1 cellular context compared by ENCODE assay signal in the genomic region with DNA sequence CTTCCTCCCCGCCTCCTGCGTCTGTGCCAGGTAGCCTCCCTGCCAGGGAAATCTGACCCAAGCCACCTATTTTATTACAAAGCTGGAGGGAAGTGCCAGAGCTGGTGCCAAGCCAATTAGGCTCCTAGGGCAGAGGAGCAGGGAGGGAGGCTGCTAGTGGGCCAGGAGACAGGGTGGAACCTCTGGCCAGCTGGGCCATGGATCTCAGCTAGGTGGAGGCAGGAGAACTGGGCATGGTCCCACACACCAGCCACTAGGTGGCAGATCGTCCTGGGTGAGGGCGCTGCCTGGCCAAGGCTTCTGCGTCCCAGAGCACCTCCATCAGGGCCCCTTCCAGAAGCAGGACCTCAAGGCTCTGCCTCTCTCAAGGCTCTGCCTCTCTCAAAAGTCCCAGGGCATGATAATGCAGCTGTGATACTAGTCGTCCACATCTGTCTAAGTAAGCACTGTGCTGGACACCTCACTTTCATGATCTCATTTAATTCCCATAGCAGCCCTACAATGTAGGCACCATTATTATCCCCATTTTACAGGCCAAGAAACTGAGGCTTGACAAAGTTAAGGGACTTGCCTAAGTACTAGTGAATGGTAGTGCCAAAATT.
TF ChIP-seq lines count a peak whose summit lies in the region.

No MANE protein-coding gene starts in this region.

TF ChIP-seq in IMR-90, 13 proteins besides CTCF, POLR2A, EP300 and RAD21 (continued from another document):
- TF ChIP-seq, protein P1, sequence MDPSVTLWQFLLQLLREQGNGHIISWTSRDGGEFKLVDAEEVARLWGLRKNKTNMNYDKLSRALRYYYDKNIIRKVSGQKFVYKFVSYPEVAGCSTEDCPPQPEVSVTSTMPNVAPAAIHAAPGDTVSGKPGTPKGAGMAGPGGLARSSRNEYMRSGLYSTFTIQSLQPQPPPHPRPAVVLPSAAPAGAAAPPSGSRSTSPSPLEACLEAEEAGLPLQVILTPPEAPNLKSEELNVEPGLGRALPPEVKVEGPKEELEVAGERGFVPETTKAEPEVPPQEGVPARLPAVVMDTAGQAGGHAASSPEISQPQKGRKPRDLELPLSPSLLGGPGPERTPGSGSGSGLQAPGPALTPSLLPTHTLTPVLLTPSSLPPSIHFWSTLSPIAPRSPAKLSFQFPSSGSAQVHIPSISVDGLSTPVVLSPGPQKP (IDR thresholded peaks at IDR 0.05; ENCODE audit: borderline replicate concordance, low read depth, low read length), result no peak
- TF ChIP-seq RFX5 (IDR thresholded peaks at IDR 0.05; ENCODE audit: low read depth, low read length) (no peak), FOS (IDR thresholded peaks at IDR 0.05; ENCODE audit: low read depth, low read length) (no peak)
